ENCODE assay signal across 8 cellular contexts in the genomic region with DNA sequence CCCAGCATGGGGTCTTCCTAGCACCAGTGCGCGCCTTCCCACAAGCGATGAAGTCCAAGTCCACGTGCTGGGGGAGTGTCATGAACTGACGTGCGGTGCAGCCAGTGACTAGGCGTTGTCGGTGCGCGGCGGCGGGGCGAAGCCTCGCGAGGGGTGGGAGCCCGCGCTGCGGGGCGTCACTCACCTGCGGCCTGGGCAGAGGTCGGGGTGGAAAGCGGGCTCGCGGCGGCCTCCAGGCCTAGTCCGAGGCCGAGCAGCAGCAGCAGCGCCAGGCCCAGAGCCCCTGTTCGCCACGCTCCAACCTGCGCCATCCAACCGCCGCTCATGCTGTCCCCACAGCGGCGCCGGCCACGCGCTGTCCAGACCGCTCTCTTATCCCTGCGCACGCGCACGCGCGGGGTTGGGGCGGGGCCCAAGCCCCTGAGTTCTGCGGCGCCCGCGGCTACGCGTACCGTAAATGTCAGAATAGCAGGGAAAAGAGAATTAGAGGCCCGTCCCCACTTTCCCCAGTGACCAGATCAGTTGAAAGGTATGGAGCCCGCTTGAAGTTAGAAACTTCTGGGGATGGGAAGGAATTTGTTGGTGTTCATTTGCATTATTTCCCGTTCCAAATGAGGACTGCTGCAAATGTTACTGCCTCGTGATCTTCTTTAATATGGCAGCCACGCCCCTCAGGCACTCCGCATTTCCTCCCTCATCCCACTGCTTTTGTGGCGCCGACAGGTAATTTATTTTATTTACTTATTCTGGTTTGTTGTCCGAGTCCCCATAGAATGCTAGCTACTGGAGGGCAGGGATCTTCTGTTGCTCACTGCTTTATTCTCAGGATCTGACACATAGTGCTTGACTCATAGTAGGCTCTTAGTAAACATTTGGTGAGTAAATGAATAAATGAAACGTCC. TPM values are rescaled to one million over a fixed set of nuclear protein-coding genes. Genes with fewer than 3 reads are reported as not detected.
DNase-seq lines count a peak whose midpoint lies in the region; ATAC-seq and TF ChIP-seq lines count a peak whose summit lies in the region.

TSS of gene CD320 (minus strand) at position 394 of the 902 bp plus-strand sequence. CDS start at position 326, 68 bp downstream.

- ATAC-seq in HG03457 (IDR thresholded peaks at IDR 0.05; ENCODE audit: unreplicated experiment) = peak; percentile 50
- peak; percentile 88 to 96 (median 91) for ATAC-seq in right lobe of liver

- DNase-seq in AML-193 (lab: John Stamatoyannopoulos, UW) = peak; percentile 68 to 75
- peak; percentile 98 for DNase-seq in NCI-H69 (lab: John Stamatoyannopoulos, UW)
- DNase-seq in activated CD4-positive, alpha-beta T cell treated with anti-CD3 and anti-CD28 coated beads, Interleukin-2, amount 50 U/mL, for 4 hours = peak; percentile 77 to 81
- DNase-seq in dorsolateral prefrontal cortex = peak; percentile 89 to 95 (median 92)
- peak; percentile 92 to 94 (median 94) for DNase-seq in right lobe of liver
- DNase-seq in stimulated activated CD4-positive, alpha-beta T cell treated with anti-CD3 and anti-CD28 coated beads, Interleukin-4, amount 100 ng/mL, for 1 hour = peak; percentile 88

- H3K36me3 ChIP-seq in right lobe of liver = peaks cover 0 to 14% (median 4%) of the 10 kb centered on the region in 4 donors

- H3K27me3 ChIP-seq in dorsolateral prefrontal cortex (no peaks in the 10 kb centered on the region), right lobe of liver (no peaks in the 10 kb centered on the region)

- H3K4me3 ChIP-seq in dorsolateral prefrontal cortex (peak within 1 kb of the TSS; percentile 60 to 91 (median 75)), right lobe of liver (peak within 1 kb of the TSS; percentile 40 to 75 (median 72))

- TF ChIP-seq CTCF in dorsolateral prefrontal cortex (IDR thresholded peaks at IDR 0.05 in 54 of 56, conservative IDR thresholded peaks at IDR 0.05 in 2 of 56; ENCODE audit: low read depth in 1 of 56, partially characterized antibody in 56 of 56) (peak in 29 of 56 donors; percentile 3 to 52 (median 24)), right lobe of liver (IDR thresholded peaks at IDR 0.05) (no peak)

- peaks cover 0 to 30% (median 12%) of the 10 kb centered on the region in 4 donors for H3K4me1 ChIP-seq in right lobe of liver

- peak; percentile 84 for TF ChIP-seq POLR2A in GM19193 (IDR thresholded peaks at IDR 0.05; ENCODE audit: extremely low read depth, insufficient read depth, insufficient read length)
- TF ChIP-seq POLR2A in right lobe of liver (IDR thresholded peaks at IDR 0.05) = peak; percentile 63

- intact Hi-C loops in dorsolateral prefrontal cortex (cut with DNase I) = no loop called here
- intact Hi-C loops in right lobe of liver (cut with DNase I) = no loop called here

- H3K9me3 ChIP-seq in right lobe of liver = no peaks in the 10 kb centered on the region

- H3K27ac ChIP-seq in dorsolateral prefrontal cortex = peak within 1 kb of the TSS in 50 of 59 donors; percentile 6 to 85 (median 65)
- peak within 1 kb of the TSS in 1 of 3 donors; percentile 53 for H3K27ac ChIP-seq in right lobe of liver

- WGBS in right lobe of liver (ENCODE audit: insufficient coverage, low coverage, low lambda C conversion rate, missing lambda C conversion rate) = 0% methylated on average over 17 of the region's 63 CpGs

RNA-seq across cellular contexts. Expression of gene CD320, which starts in this region (rescaled TPM):
- total RNA-seq in dorsolateral prefrontal cortex = 10 to 100 TPM; 20.4 to 47.3 (median 28.9) TPM
- total RNA-seq in right lobe of liver = 10 to 100 TPM in 5 of 6 experiments, 1 to 10 TPM in 1; 8.8 to 43.2 (median 11.5) TPM

Comparison
In these comparisons a context has a peak if more than half of its experiments do, and no peak if none do; other contexts are left out.
1. CTCF ChIP-seq: peak in dorsolateral prefrontal cortex (29 of 56); none in right lobe of liver (0 of 4).
2. Peak in every context shown above with its lines, with median percentiles within 50 percentile points of each other: DNase-seq.